8 cellular contexts compared by ENCODE assay signal in the genomic region with DNA sequence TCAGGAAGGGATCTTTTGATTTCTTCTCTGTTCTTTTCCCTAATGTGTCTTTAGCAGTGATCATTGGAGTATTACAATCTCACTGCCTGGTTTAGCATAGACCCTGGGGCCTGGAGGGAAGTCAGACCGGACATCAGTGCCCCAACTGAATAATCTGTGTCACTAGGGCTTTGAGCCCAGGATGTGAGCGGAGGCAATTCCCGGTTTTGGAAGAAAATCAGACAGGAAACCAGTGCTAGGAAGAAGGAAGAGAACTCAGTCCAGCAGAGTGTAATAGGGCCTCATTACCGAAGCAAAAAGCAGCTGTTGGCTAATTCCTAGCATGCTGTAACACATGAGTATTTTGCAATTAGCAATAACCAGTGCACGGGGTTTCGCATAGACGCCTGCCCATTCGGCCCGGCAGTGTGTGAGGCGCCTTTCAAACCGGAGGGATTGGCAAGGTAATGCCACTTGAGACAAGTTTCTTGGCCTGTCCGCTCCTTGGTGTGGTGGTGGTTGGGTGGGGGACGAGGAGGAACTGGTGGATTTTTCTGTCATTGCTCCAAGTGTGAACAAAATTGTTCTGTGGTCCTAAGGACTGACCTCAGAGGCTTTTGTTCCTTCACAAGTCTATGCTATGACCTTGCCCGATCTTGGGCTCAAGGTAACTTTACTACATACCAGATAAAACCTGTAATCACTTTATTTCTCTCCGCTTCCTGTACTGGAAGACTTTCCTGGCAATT. TPM values are rescaled to one million over a fixed set of nuclear protein-coding genes. Genes with fewer than 3 reads are reported as not detected.
A peak's percentile ranks its signal among the peaks of the same experiment; 100 is the strongest.
DNase-seq lines count a peak whose midpoint lies in the region; ATAC-seq and TF ChIP-seq lines count a peak whose summit lies in the region.

No MANE protein-coding gene starts in this region.

- H3K27me3 Mint-ChIP-seq in activated T-cell treated with anti-CD3 and anti-CD28 coated beads, Interleukin-2, amount 50 U/mL, for 72 hours (ENCODE audit: low read depth): no peaks in the 10 kb centered on the region
- no peaks in the 10 kb centered on the region for H3K27me3 Mint-ChIP-seq in effector memory CD8-positive, alpha-beta T cell

- no peak for TF ChIP-seq CTCF in breast epithelium (IDR thresholded peaks at IDR 0.05)
- peak in 1 of 4 donors; percentile 5 for TF ChIP-seq CTCF in right lobe of liver (IDR thresholded peaks at IDR 0.05)

- H3K36me3 ChIP-seq in breast epithelium (no peaks in the 10 kb centered on the region), right lobe of liver (peaks cover 0 to 1% (median 0%) of the 10 kb centered on the region in 4 donors), aorta (ENCODE audit: control insufficient read depth in 1 of 2, insufficient read depth in 2 of 2, low read length in 1 of 2) (no peaks in the 10 kb centered on the region), HAP-1 (replicated peaks) (no peaks in the 10 kb centered on the region)

- H3K27ac ChIP-seq in breast epithelium (peak overlapping the region; percentile 100), right lobe of liver (peak overlapping the region; percentile 99 to 100 (median 99)), aorta (ENCODE audit: low read depth in 1 of 2, low read length in 2 of 2) (peak overlapping the region; percentile 92 to 98)

- H3K27me3 ChIP-seq in breast epithelium: no peaks in the 10 kb centered on the region
- no peaks in the 10 kb centered on the region for H3K27me3 ChIP-seq in right lobe of liver
- H3K27me3 ChIP-seq in aorta (ENCODE audit: control insufficient read depth in 1 of 2, insufficient read depth in 2 of 2, low read length in 1 of 2): no peaks in the 10 kb centered on the region
- H3K27me3 ChIP-seq in HAP-1 (ENCODE audit: low read depth): no peaks in the 10 kb centered on the region

- WGBS in right lobe of liver (ENCODE audit: insufficient coverage, low coverage, low lambda C conversion rate, missing lambda C conversion rate): 8% methylated on average over 7 of the region's 15 CpGs
- WGBS in aorta, 2 donors: 1 to 2% methylated on average over 15 of the region's 15 CpGs

- DNase-seq in activated T-cell treated with anti-CD3 and anti-CD28 coated beads, Interleukin-2, amount 50 U/mL, for 1 hour: peak; percentile 42
- no peak for DNase-seq in activated T-cell treated with anti-CD3 and anti-CD28 coated beads, Interleukin-2, amount 50 U/mL, for 72 hours
- DNase-seq in breast epithelium (ENCODE audit: low spot score in 2 of 2): peak; percentile 53 to 81
- DNase-seq in right lobe of liver: peak in 2 of 3 donors; percentile 71 to 73
- DNase-seq in aorta: peak; percentile 77 to 81
- no peak for DNase-seq in effector memory CD8-positive, alpha-beta T cell
- DNase-seq in DMS153 treated with DMSO at 0.1 percent for 48 hours (lab: John Stamatoyannopoulos, UW; ENCODE audit: unreplicated experiment): no peak
- no peak for DNase-seq in HAP-1 (ENCODE audit: low spot score in 2 of 2)

- peaks cover 4% of the 10 kb centered on the region for H3K4me1 Mint-ChIP-seq in activated T-cell treated with anti-CD3 and anti-CD28 coated beads, Interleukin-2, amount 50 U/mL, for 72 hours (ENCODE audit: low read depth)
- peaks cover 35% of the 10 kb centered on the region in 2 donors for H3K4me1 Mint-ChIP-seq in effector memory CD8-positive, alpha-beta T cell (ENCODE audit: low read depth in 2 of 2)

- no peaks in the 10 kb centered on the region for H3K9me3 ChIP-seq in breast epithelium
- no peaks in the 10 kb centered on the region for H3K9me3 ChIP-seq in right lobe of liver
- H3K9me3 ChIP-seq in aorta (ENCODE audit: control insufficient read depth, low read length): no peaks in the 10 kb centered on the region
- H3K9me3 ChIP-seq in HAP-1: no peaks in the 10 kb centered on the region

- peak; percentile 57 for TF ChIP-seq POLR2A in breast epithelium (IDR thresholded peaks at IDR 0.05)
- TF ChIP-seq POLR2A in right lobe of liver (IDR thresholded peaks at IDR 0.05): peak; percentile 92

- in situ Hi-C loops in HAP-1 (cut with MboI; ENCODE audit: low sequenced_read_pairs): no loop called here

- H3K27ac Mint-ChIP-seq in activated T-cell treated with anti-CD3 and anti-CD28 coated beads, Interleukin-2, amount 50 U/mL, for 72 hours: no peak overlapping the region
- H3K27ac Mint-ChIP-seq in effector memory CD8-positive, alpha-beta T cell: no peak overlapping the region

- H3K4me3 ChIP-seq in breast epithelium (peak overlapping the region; percentile 74 to 92 (median 92)), right lobe of liver (peak overlapping the region; percentile 77 to 85 (median 78)), aorta (ENCODE audit: low read length in 2 of 2) (peak overlapping the region; percentile 92 to 95), HAP-1 (no peak overlapping the region)

- intact Hi-C loops in breast epithelium (cut with DNase I; ENCODE audit: low total_unique reads): no loop called here
- intact Hi-C loops in right lobe of liver (cut with DNase I): no loop called here
- intact Hi-C loops in aorta (cut with DNase I): loop anchor here (1.0 to 10.0 kb wide), 7 partner anchors 293 to 689 kb away; partner anchors contain the start of genes BABAM2 (in 1 of the 2) and RBKS (in 1 of the 2)

- peaks cover under 1 to 32% of the 10 kb centered on the region in 2 donors for H3K4me1 ChIP-seq in breast epithelium
- peaks cover 0 to 31% (median 7%) of the 10 kb centered on the region in 4 donors for H3K4me1 ChIP-seq in right lobe of liver
- peaks cover under 1 to 3% of the 10 kb centered on the region in 2 donors for H3K4me1 ChIP-seq in aorta (ENCODE audit: control insufficient read depth in 1 of 2, insufficient read depth in 2 of 2, low read length in 2 of 2)
- H3K4me1 ChIP-seq in HAP-1: peaks cover 12% of the 10 kb centered on the region

- ATAC-seq in activated T-cell treated with anti-CD3 and anti-CD28 coated beads, Interleukin-2, amount 50 U/mL, for 72 hours (replicated peaks in 1 of 2): no peak
- ATAC-seq in right lobe of liver (peak; percentile 1 to 16 (median 4)), aorta (ENCODE audit: low FRiP score) (peak; percentile 6)
- ATAC-seq in effector memory CD8-positive, alpha-beta T cell (replicated peaks): no peak

- H3K9me3 Mint-ChIP-seq in activated T-cell treated with anti-CD3 and anti-CD28 coated beads, Interleukin-2, amount 50 U/mL, for 72 hours: no peaks in the 10 kb centered on the region
- no peaks in the 10 kb centered on the region for H3K9me3 Mint-ChIP-seq in effector memory CD8-positive, alpha-beta T cell

- no peak overlapping the region for H3K4me3 Mint-ChIP-seq in activated T-cell treated with anti-CD3 and anti-CD28 coated beads, Interleukin-2, amount 50 U/mL, for 72 hours
- H3K4me3 Mint-ChIP-seq in effector memory CD8-positive, alpha-beta T cell: no peak overlapping the region

- peaks cover 16 to 25% of the 10 kb centered on the region in 2 donors for H3K36me3 Mint-ChIP-seq in activated T-cell treated with anti-CD3 and anti-CD28 coated beads, Interleukin-2, amount 50 U/mL, for 72 hours (ENCODE audit: insufficient read depth in 2 of 2)
- H3K36me3 Mint-ChIP-seq in effector memory CD8-positive, alpha-beta T cell (ENCODE audit: insufficient read depth): peaks cover 15% of the 10 kb centered on the region

RNA-seq across cellular contexts. Expression of gene FOSL2, which starts 2.8 kb away (rescaled TPM):
- total RNA-seq in activated T-cell treated with anti-CD3 and anti-CD28 coated beads, Interleukin-2, amount 50 U/mL, for 72 hours: 100 to 1,000 TPM; 176 to 248 TPM
- total RNA-seq in breast epithelium (100 to 1,000 TPM; 106 to 116 (median 116) TPM), right lobe of liver (10 to 100 TPM in 4 of 6 experiments, 1 to 10 TPM in 2; 8.1 to 70.7 (median 14.9) TPM), aorta (100 to 1,000 TPM; 184 to 260 TPM)
- polyA plus RNA-seq in aorta: 10 to 100 TPM; 20.0 to 33.2 TPM

Comparison
In these comparisons a context has a peak if more than half of its experiments do, and no peak if none do; other contexts are left out.
1. DNase-seq: peak in activated T-cell treated with anti-CD3 and anti-CD28 coated beads, Interleukin-2, amount 50 U/mL, for 1 hour (single experiment), breast epithelium (2 of 2), right lobe of liver (2 of 3) and aorta (2 of 2); none in activated T-cell treated with anti-CD3 and anti-CD28 coated beads, Interleukin-2, amount 50 U/mL, for 72 hours (0 of 2), effector memory CD8-positive, alpha-beta T cell (0 of 3), DMS153 treated with DMSO at 0.1 percent for 48 hours (single experiment) and HAP-1 (0 of 2).
2. ATAC-seq: peak in right lobe of liver (4 of 4) and aorta (single experiment); none in activated T-cell treated with anti-CD3 and anti-CD28 coated beads, Interleukin-2, amount 50 U/mL, for 72 hours (0 of 2) and effector memory CD8-positive, alpha-beta T cell (single experiment).
3. intact Hi-C loops: an anchor here in aorta (1.0 to 10.0 kb wide); none called in breast epithelium and right lobe of liver.
4. Peak in every context shown above with its lines, with median percentiles within 50 percentile points of each other: H3K27ac ChIP-seq.